Comparison of ENCODE assay signal across 1 cellular context in the genomic region with DNA sequence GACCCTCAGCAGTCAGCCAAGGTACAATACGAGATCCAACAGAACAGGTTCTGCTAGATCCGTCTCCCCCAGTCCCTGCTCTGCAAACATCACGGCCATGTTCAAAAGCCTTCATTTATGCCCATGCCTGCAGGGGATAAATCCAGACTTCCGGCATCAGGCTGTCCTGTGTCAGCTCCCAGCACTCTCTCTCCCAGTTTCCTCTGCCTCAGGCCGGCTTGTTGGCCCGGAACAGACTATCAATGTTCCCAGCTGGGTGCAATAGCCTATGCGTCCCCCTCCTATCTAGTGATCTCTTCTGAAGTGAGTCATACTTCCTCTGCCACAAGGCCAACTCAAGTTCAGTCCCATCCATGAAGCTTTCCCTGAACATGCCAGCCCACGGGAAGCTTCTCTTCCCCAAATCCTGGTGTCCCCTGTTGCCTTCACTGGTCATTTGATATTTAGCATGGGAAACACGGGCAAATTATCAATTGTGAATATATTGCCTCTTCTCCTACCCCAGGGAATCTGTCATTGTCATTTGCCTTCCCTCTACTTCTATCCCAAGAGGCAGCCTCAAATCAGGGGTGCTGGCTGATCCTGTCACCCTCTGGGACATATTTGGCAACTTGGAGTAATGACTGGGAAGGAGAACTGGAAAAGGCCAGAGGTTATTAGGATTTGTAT.
TF ChIP-seq lines count a peak whose summit lies in the region.

No MANE protein-coding gene starts in this region.

TF ChIP-seq in HepG2, 621 proteins besides CTCF, POLR2A, EP300 and RAD21 (continued from another document):
- TF ChIP-seq ZNF224 (CRISPR knock-in tag; IDR thresholded peaks at IDR 0.05) (no peak), SMAD9 (CRISPR knock-in tag; IDR thresholded peaks at IDR 0.05) (no peak)
TF ChIP-seq in HepG2: peak in this region for 3.
